In the genomic region with DNA sequence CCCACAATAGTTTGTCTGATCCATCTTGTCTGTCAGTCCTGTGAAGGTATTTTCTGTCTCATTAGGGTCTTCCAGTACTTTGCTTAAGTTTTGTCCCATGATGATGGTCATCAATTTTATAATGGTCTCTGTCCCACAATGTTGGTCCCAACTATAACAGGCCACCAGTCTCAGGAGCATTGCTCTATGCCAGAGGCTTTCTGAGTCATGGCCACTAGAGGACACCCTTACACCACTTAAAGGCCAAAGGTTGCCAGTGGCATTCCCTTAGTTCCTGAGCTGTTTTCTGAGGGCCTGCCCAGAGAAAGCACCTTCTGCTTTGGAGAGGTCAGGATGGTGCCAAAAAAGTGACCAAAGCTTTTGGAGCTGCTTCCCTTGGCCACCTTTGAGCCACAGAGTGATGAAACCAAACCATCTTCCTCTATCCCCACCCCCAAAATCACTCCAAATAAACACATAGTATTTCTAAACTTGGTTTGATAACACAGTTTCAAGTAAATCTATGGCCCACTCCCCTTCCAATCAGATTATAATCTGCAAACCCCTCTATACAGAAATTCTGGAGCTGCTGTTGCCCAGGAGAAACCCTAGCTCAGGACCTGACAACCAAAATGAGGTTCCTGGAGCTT, we compare ENCODE assay signal across 1 cellular context.
TF ChIP-seq lines count a peak whose summit lies in the region.

No MANE protein-coding gene starts in this region.

TF ChIP-seq in WTC11, 78 proteins besides CTCF, POLR2A, EP300 and RAD21 (continued from another document):
- TF ChIP-seq, protein P1, sequence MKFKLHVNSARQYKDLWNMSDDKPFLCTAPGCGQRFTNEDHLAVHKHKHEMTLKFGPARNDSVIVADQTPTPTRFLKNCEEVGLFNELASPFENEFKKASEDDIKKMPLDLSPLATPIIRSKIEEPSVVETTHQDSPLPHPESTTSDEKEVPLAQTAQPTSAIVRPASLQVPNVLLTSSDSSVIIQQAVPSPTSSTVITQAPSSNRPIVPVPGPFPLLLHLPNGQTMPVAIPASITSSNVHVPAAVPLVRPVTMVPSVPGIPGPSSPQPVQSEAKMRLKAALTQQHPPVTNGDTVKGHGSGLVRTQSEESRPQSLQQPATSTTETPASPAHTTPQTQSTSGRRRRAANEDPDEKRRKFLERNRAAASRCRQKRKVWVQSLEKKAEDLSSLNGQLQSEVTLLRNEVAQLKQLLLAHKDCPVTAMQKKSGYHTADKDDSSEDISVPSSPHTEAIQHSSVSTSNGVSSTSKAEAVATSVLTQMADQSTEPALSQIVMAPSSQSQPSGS (CRISPR knock-in tag; IDR thresholded peaks at IDR 0.05; ENCODE audit: borderline replicate concordance, low read depth) = no peak
- no peak for TF ChIP-seq FOXK1 (CRISPR knock-in tag; IDR thresholded peaks at IDR 0.05)
- TF ChIP-seq, protein P2, sequence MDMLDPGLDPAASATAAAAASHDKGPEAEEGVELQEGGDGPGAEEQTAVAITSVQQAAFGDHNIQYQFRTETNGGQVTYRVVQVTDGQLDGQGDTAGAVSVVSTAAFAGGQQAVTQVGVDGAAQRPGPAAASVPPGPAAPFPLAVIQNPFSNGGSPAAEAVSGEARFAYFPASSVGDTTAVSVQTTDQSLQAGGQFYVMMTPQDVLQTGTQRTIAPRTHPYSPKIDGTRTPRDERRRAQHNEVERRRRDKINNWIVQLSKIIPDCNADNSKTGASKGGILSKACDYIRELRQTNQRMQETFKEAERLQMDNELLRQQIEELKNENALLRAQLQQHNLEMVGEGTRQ (CRISPR knock-in tag; IDR thresholded peaks at IDR 0.05) = no peak
- TF ChIP-seq ZMAT4 (CRISPR knock-in tag; IDR thresholded peaks at IDR 0.05) = no peak
- no peak for TF ChIP-seq ZNF671 (CRISPR knock-in tag; IDR thresholded peaks at IDR 0.05)
- no peak for TF ChIP-seq CDX4 (CRISPR knock-in tag; IDR thresholded peaks at IDR 0.05; ENCODE audit: borderline replicate concordance)
- no peak for TF ChIP-seq USF1 (CRISPR knock-in tag; IDR thresholded peaks at IDR 0.05)
- no peak for TF ChIP-seq ZNF512 (CRISPR knock-in tag; IDR thresholded peaks at IDR 0.05; ENCODE audit: borderline replicate concordance)
- no peak for TF ChIP-seq ZNF138 (CRISPR knock-in tag; conservative IDR thresholded peaks at IDR 0.05)
- TF ChIP-seq IRF1 (CRISPR knock-in tag; IDR thresholded peaks at IDR 0.05) = no peak
- no peak for TF ChIP-seq ZNF416 (CRISPR knock-in tag; IDR thresholded peaks at IDR 0.05)
- TF ChIP-seq, protein P3, sequence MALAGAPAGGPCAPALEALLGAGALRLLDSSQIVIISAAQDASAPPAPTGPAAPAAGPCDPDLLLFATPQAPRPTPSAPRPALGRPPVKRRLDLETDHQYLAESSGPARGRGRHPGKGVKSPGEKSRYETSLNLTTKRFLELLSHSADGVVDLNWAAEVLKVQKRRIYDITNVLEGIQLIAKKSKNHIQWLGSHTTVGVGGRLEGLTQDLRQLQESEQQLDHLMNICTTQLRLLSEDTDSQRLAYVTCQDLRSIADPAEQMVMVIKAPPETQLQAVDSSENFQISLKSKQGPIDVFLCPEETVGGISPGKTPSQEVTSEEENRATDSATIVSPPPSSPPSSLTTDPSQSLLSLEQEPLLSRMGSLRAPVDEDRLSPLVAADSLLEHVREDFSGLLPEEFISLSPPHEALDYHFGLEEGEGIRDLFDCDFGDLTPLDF (CRISPR knock-in tag; IDR thresholded peaks at IDR 0.05) = no peak
